ENCODE assay signal across 30 cellular contexts in genomic region chr11:34360056-34360455, GRCh38.
"Had no signal": no experiment of that assay in that cellular context is flagged by ENCODE, and none has a peak within 500 bp of the region (broad histone marks: within the 10 kb centered on the region; RNA-seq: fewer than 3 reads in every experiment).

No MANE protein-coding gene starts in this region.

- H3K36me3 ChIP-seq: breast epithelium, MG63, Peyer's patch had no signal

- DNase-seq: activated B cell treated with CpG ODN at 0.5 μM for 24 hours; activated CD4-positive, alpha-beta memory T cell treated with anti-CD3 and anti-CD28 coated beads, Interleukin-2, amount 10 ng/mL, durations not matched to agents 7 days and 5 days; activated CD4-positive, alpha-beta T cell treated with anti-CD3 and anti-CD28 coated beads for 48 hours; activated CD4-positive, CD25-positive, alpha-beta regulatory T cell treated with anti-CD3 and anti-CD28 coated beads, Interleukin-2, amount 50 U/mL, for 72 hours; activated CD8-positive, alpha-beta memory T cell treated with anti-CD3 and anti-CD28 coated beads for 24 hours; activated CD8-positive, alpha-beta memory T cell treated with anti-CD3 and anti-CD28 coated beads, Interleukin-2, amount 10 ng/mL, durations not matched to agents 7 days and 5 days; activated CD8-positive, alpha-beta memory T cell treated with anti-CD3 and anti-CD28 coated beads, Interleukin-2, amount 50 U/mL, for 48 hours; activated effector memory CD4-positive, alpha-beta T cell treated with Interleukin-2 at 50 U/mL for 16 hours; activated naive CD4-positive, alpha-beta T cell treated with anti-CD3 and anti-CD28 coated beads, Interleukin-2, amount 50 U/mL, for 16 hours; activated naive CD8-positive, alpha-beta T cell treated with anti-CD3 and anti-CD28 coated beads, Interleukin-2, amount 10 ng/mL, durations not matched to agents 7 days and 5 days; activated T-cell treated with anti-CD3 and anti-CD28 coated beads, Interleukin-2, amount 50 U/mL, for 48 hours; Karpas-422; MG63; MV-4-11; NCI-H1092; NCI-H1436 treated with DMSO at 0.1 percent for 48 hours; NCI-H2029; NCI-H345; NCI-H524 treated with DMSO at 0.1 percent for 48 hours; Peyer's patch; SIG-M5; SW 1271; T-helper 1 cell; T-helper 2 cell; T-helper 9 cell had no signal

- H3K9me3 ChIP-seq: body of pancreas, breast epithelium, MG63, Peyer's patch had no signal

- ATAC-seq: activated CD8-positive, alpha-beta memory T cell treated with anti-CD3 and anti-CD28 coated beads, Interleukin-2, amount 10 ng/mL, durations not matched to agents 7 days and 5 days; body of pancreas; Right ventricle myocardium inferior had no signal

- H3K4me3 ChIP-seq: body of pancreas had no signal

- FAIRE-seq: astrocyte had no signal

- H3K27ac ChIP-seq: breast epithelium, Peyer's patch, RWPE1 had no signal

- H3K27me3 ChIP-seq: body of pancreas, MG63, Peyer's patch had no signal
